Comparison of ENCODE assay signal across 9 cellular contexts in the genomic region with DNA sequence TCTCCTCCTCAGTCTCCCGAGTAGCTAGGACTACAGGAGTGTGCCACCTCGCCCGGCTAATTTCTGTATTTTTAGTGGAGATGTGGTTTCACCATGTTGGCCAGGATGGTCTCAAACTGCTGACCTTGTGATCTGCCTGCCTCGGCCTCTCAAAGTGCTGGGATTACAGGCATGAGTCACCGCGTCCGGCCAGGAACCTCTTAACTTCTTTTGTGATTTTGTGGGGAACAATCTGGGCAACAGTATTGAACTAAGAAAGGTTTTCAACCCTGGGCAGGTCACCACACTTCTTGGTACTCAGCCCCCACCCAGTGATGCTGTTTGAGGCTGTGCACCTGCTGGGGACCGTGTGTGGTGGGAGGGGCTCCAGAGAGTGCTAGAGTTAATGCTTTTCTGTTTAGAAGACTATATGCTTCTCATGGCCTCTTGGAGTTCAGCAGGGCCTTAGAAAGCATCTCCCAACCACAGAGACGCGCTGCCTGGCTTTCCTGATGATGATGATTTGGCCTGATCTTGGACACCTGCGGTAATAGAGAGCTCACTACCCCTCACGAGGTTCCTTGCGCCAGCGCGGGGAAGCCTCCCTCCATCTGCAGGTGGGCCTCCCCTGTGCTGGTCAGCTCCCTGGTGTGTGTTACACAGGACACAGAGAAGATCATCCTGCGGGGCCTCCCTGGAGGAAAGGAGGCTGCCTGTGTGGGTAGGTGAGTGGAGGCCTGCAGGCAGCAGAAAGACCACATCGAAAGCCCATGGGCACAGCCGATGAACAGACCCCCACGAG. TPM values are rescaled to one million over a fixed set of nuclear protein-coding genes. Genes with fewer than 3 reads are reported as not detected.
A peak's percentile ranks its signal among the peaks of the same experiment; 100 is the strongest.
DNase-seq lines count a peak whose midpoint lies in the region; ATAC-seq, FAIRE-seq and TF ChIP-seq lines count a peak whose summit lies in the region.
"Had no signal": no experiment of that assay in that cellular context is flagged by ENCODE, and none has a peak within 500 bp of the region (broad histone marks: within the 10 kb centered on the region; RNA-seq: fewer than 3 reads in every experiment).

No MANE protein-coding gene starts in this region.

- H3K9me3 Mint-ChIP-seq in activated CD8-positive, alpha-beta memory T cell treated with anti-CD3 and anti-CD28 coated beads, Interleukin-2, amount 10 ng/mL, durations not matched to agents 7 days and 5 days (ENCODE audit: low read depth) = no peaks in the 10 kb centered on the region
- no peaks in the 10 kb centered on the region for H3K9me3 Mint-ChIP-seq in stimulated activated naive CD8-positive, alpha-beta T cell treated with anti-CD3 and anti-CD28 coated beads, Interleukin-15, amount 100 ng/mL, for 72 hours

- H3K4me1 ChIP-seq in right cardiac atrium (ENCODE audit: control insufficient read depth, insufficient read depth, low read length) = no peaks in the 10 kb centered on the region

- H3K27me3 Mint-ChIP-seq in activated CD8-positive, alpha-beta memory T cell treated with anti-CD3 and anti-CD28 coated beads, Interleukin-2, amount 10 ng/mL, durations not matched to agents 7 days and 5 days = peaks cover 5% of the 10 kb centered on the region
- peaks cover 7% of the 10 kb centered on the region for H3K27me3 Mint-ChIP-seq in T-helper 17 cell
- peaks cover 12% of the 10 kb centered on the region for H3K27me3 Mint-ChIP-seq in stimulated activated naive CD8-positive, alpha-beta T cell treated with anti-CD3 and anti-CD28 coated beads, Interleukin-15, amount 100 ng/mL, for 72 hours

- no peaks in the 10 kb centered on the region for H3K9me3 ChIP-seq in T-helper 17 cell (ENCODE audit: control insufficient read depth, low read length, poor library complexity, severe bottlenecking)
- H3K9me3 ChIP-seq in right cardiac atrium (ENCODE audit: control insufficient read depth, low read length) = no peaks in the 10 kb centered on the region
- H3K9me3 ChIP-seq: gastrocnemius medialis had no signal

- intact Hi-C loops in right cardiac atrium (cut with DNase I) = loop anchor here (5.0 kb wide), 3 partner anchors 48 to 63 kb away; a partner anchor contains a TSS

- H3K36me3 Mint-ChIP-seq in activated CD8-positive, alpha-beta memory T cell treated with anti-CD3 and anti-CD28 coated beads, Interleukin-2, amount 10 ng/mL, durations not matched to agents 7 days and 5 days = no peaks in the 10 kb centered on the region
- H3K36me3 Mint-ChIP-seq in T-helper 17 cell (ENCODE audit: low read depth) = no peaks in the 10 kb centered on the region

- H3K27me3 ChIP-seq in right cardiac atrium (ENCODE audit: control insufficient read depth, insufficient read depth) = no peaks in the 10 kb centered on the region
- H3K27me3 ChIP-seq: gastrocnemius medialis had no signal

- H3K27ac ChIP-seq in right cardiac atrium (ENCODE audit: low read length) = no peak overlapping the region

- FAIRE-seq in D721Med (lab: Jason Lieb, UNC) = no peak

- CTCF ChIA-PET in activated CD8-positive, alpha-beta memory T cell treated with anti-CD3 and anti-CD28 coated beads, Interleukin-2, amount 10 ng/mL, durations not matched to agents 7 days and 5 days (lab: Charles Lee) = interaction anchor here (0.7 to 7.4 kb wide), 14 partner anchors 8 to 547 kb away, joined by 3 to 105 read pairs (median 4); a partner anchor contains a TSS

- ATAC-seq in activated CD8-positive, alpha-beta memory T cell treated with anti-CD3 and anti-CD28 coated beads, Interleukin-2, amount 10 ng/mL, durations not matched to agents 7 days and 5 days = no peak
- ATAC-seq in T-helper 17 cell (no peak), right cardiac atrium (no peak)
- ATAC-seq in stimulated activated naive CD8-positive, alpha-beta T cell treated with anti-CD3 and anti-CD28 coated beads, Interleukin-15, amount 100 ng/mL, for 72 hours = no peak

- H3K4me1 Mint-ChIP-seq in activated CD8-positive, alpha-beta memory T cell treated with anti-CD3 and anti-CD28 coated beads, Interleukin-2, amount 10 ng/mL, durations not matched to agents 7 days and 5 days = peaks cover 12% of the 10 kb centered on the region
- peaks cover 8% of the 10 kb centered on the region for H3K4me1 Mint-ChIP-seq in T-helper 17 cell
- H3K4me1 Mint-ChIP-seq in stimulated activated naive CD8-positive, alpha-beta T cell treated with anti-CD3 and anti-CD28 coated beads, Interleukin-15, amount 100 ng/mL, for 72 hours = peaks cover 20% of the 10 kb centered on the region

- 91% methylated on average over 19 of the region's 19 CpGs for WGBS in right cardiac atrium

- DNase-seq in activated CD8-positive, alpha-beta memory T cell treated with anti-CD3 and anti-CD28 coated beads, Interleukin-2, amount 10 ng/mL, durations not matched to agents 7 days and 5 days = no peak
- no peak for DNase-seq in activated CD8-positive, alpha-beta memory T cell treated with anti-CD3 and anti-CD28 coated beads, Interleukin-2, amount 50 U/mL, for 48 hours
- DNase-seq in T-helper 17 cell (no peak), fibroblast of mammary gland (ENCODE audit: low read depth) (no peak), D721Med (ENCODE audit: insufficient read length, low spot score) (no peak), right cardiac atrium (no peak), middle frontal gyrus (ENCODE audit: extremely low spot score, low spot score) (no peak)
- DNase-seq in stimulated activated naive CD8-positive, alpha-beta T cell treated with anti-CD3 and anti-CD28 coated beads, Interleukin-15, amount 100 ng/mL, for 72 hours = no peak
- DNase-seq: gastrocnemius medialis had no signal

- H3K4me3 Mint-ChIP-seq in activated CD8-positive, alpha-beta memory T cell treated with anti-CD3 and anti-CD28 coated beads, Interleukin-2, amount 10 ng/mL, durations not matched to agents 7 days and 5 days = peak overlapping the region; percentile 67
- H3K4me3 Mint-ChIP-seq in T-helper 17 cell = peak overlapping the region; percentile 90
- H3K4me3 Mint-ChIP-seq in stimulated activated naive CD8-positive, alpha-beta T cell treated with anti-CD3 and anti-CD28 coated beads, Interleukin-15, amount 100 ng/mL, for 72 hours = peak overlapping the region; percentile 86 to 90

- H3K27ac Mint-ChIP-seq in activated CD8-positive, alpha-beta memory T cell treated with anti-CD3 and anti-CD28 coated beads, Interleukin-2, amount 10 ng/mL, durations not matched to agents 7 days and 5 days = no peak overlapping the region
- peak overlapping the region; percentile 56 for H3K27ac Mint-ChIP-seq in T-helper 17 cell
- peak overlapping the region in 1 of 2 donors; percentile 68 for H3K27ac Mint-ChIP-seq in stimulated activated naive CD8-positive, alpha-beta T cell treated with anti-CD3 and anti-CD28 coated beads, Interleukin-15, amount 100 ng/mL, for 72 hours

- TF ChIP-seq CTCF in fibroblast of mammary gland (conservative IDR thresholded peaks at IDR 0.05; ENCODE audit: control insufficient read depth, insufficient read depth, low read depth, low read length) (no peak), D721Med (IDR thresholded peaks at IDR 0.05; ENCODE audit: insufficient read depth, missing control alignments) (no peak)

- H3K4me3 ChIP-seq in fibroblast of mammary gland (ENCODE audit: control insufficient read depth, low read depth, low read length) (peak overlapping the region; percentile 57), right cardiac atrium (ENCODE audit: low read length) (no peak overlapping the region)

RNA-seq across cellular contexts. Expression of a gene that starts 1.2 kb away (rescaled TPM):
- 1 to 10 TPM; 5.7 to 8.8 TPM for total RNA-seq in activated CD8-positive, alpha-beta memory T cell treated with anti-CD3 and anti-CD28 coated beads, Interleukin-2, amount 10 ng/mL, durations not matched to agents 7 days and 5 days
- total RNA-seq in T-helper 17 cell (1 to 10 TPM; 1.8 to 2.2 TPM), right cardiac atrium (1 to 10 TPM; 2.0 to 3.1 (median 2.5) TPM)
- polyA plus RNA-seq in right cardiac atrium = 2.4 TPM

RNA-seq across cellular contexts. Expression of a gene that starts 17.5 kb away (rescaled TPM):
- 10 to 100 TPM; 78.7 to 98.0 TPM for total RNA-seq in activated CD8-positive, alpha-beta memory T cell treated with anti-CD3 and anti-CD28 coated beads, Interleukin-2, amount 10 ng/mL, durations not matched to agents 7 days and 5 days
- 10 to 100 TPM; 62.1 to 63.7 TPM for total RNA-seq in T-helper 17 cell
- 10 to 100 TPM; 40.1 to 50.2 (median 44.6) TPM for total RNA-seq in right cardiac atrium
- 36.2 TPM for polyA plus RNA-seq in right cardiac atrium

RNA-seq across cellular contexts. Expression of a gene that starts 18.2 kb away (rescaled TPM):
- 10 to 100 TPM; 23.4 to 26.6 TPM for total RNA-seq in activated CD8-positive, alpha-beta memory T cell treated with anti-CD3 and anti-CD28 coated beads, Interleukin-2, amount 10 ng/mL, durations not matched to agents 7 days and 5 days
- total RNA-seq in T-helper 17 cell = 1 to 10 TPM; 3.0 to 7.6 TPM
- 100 to 1,000 TPM in 1 of 4 donors, 10 to 100 TPM in 3; 80.7 to 110 (median 90.6) TPM for total RNA-seq in right cardiac atrium
- 60.0 TPM for polyA plus RNA-seq in right cardiac atrium

RNA-seq across cellular contexts. Expression of a gene that starts 55.5 kb away (rescaled TPM):
- 10 to 100 TPM; 16.5 to 18.5 TPM for total RNA-seq in activated CD8-positive, alpha-beta memory T cell treated with anti-CD3 and anti-CD28 coated beads, Interleukin-2, amount 10 ng/mL, durations not matched to agents 7 days and 5 days
- total RNA-seq in T-helper 17 cell (10 to 100 TPM; 13.2 to 14.4 TPM), right cardiac atrium (1 to 10 TPM; 6.4 to 7.9 (median 7.4) TPM)
- polyA plus RNA-seq in right cardiac atrium = 8.8 TPM
